In genomic region chr11:129290966-129291365, GRCh38 we compare ENCODE assay signal across 1 cellular context.
TF ChIP-seq lines count a peak whose summit lies in the region.

No MANE protein-coding gene starts in this region.

TF ChIP-seq in GM23338, 12 proteins besides CTCF, POLR2A, EP300 and RAD21:
- TF ChIP-seq ZNF462 (CRISPR knock-in tag; IDR thresholded peaks at IDR 0.05), result no peak
- no peak for TF ChIP-seq REST (IDR thresholded peaks at IDR 0.05; ENCODE audit: unreplicated experiment)
